Comparison of ENCODE assay signal across 8 cellular contexts in genomic region chr22:46773074-46773473, GRCh38. TPM values are rescaled to one million over a fixed set of nuclear protein-coding genes. Genes with fewer than 3 reads are reported as not detected.
DNase-seq lines count a peak whose midpoint lies in the region; TF ChIP-seq lines count a peak whose summit lies in the region.

No MANE protein-coding gene starts in this region.

- 0 out of 2 replicates have a peak, but pooled peaks cover 3% of the 10 kb centered on the region for H4K20me1 ChIP-seq in Karpas-422 (ENCODE audit: insufficient read depth, low read depth, low read length)

- H3K4me3 Mint-ChIP-seq in T-helper 2 cell treated with Interferon-gamma antibody and Interleukin-4, amounts not matched to agents 5 μg/mL and 100 μg/mL, for 36 hours = peak overlapping the region; percentile 33

- DNase-seq in T-helper 2 cell treated with Interferon-gamma antibody and Interleukin-4, amounts not matched to agents 5 μg/mL and 100 μg/mL, for 36 hours (ENCODE audit: low spot score) = no peak
- no peak for DNase-seq in T-helper 2 cell
- no peak for DNase-seq in Karpas-422
- DNase-seq in colonic mucosa = no peak
- no peak for DNase-seq in HCEC 1CT
- no peak for DNase-seq in coronary artery (ENCODE audit: low spot score)
- DNase-seq in NCI-H1930 (lab: John Stamatoyannopoulos, UW) = no peak

- peaks cover 69% of the 10 kb centered on the region for H3K79me2 ChIP-seq in Karpas-422 (ENCODE audit: low read length)

- H3K9me3 Mint-ChIP-seq in T-helper 2 cell treated with Interferon-gamma antibody and Interleukin-4, amounts not matched to agents 5 μg/mL and 100 μg/mL, for 36 hours = no peaks in the 10 kb centered on the region

- H2AFZ ChIP-seq in Karpas-422 (ENCODE audit: low read length) = no peak overlapping the region

- intact Hi-C loops in colonic mucosa (cut with DNase I) = no loop called here

- H3K4me1 ChIP-seq in Karpas-422 (ENCODE audit: low read length) = peaks cover 86% of the 10 kb centered on the region
- peaks cover 27% of the 10 kb centered on the region for H3K4me1 ChIP-seq in colonic mucosa
- H3K4me1 ChIP-seq in skeletal muscle tissue (ENCODE audit: control insufficient read depth in 3 of 3, insufficient read depth in 3 of 3, low read length in 3 of 3) = peaks cover 51 to 77% (median 60%) of the 10 kb centered on the region in 3 donors

- peak overlapping the region; percentile 70 for H3K27ac Mint-ChIP-seq in T-helper 2 cell treated with Interferon-gamma antibody and Interleukin-4, amounts not matched to agents 5 μg/mL and 100 μg/mL, for 36 hours

- peak overlapping the region; percentile 81 for H3K4me2 ChIP-seq in Karpas-422 (ENCODE audit: low read depth, low read length, poor library complexity, severe bottlenecking)

- peak overlapping the region; percentile 76 for H3K9ac ChIP-seq in Karpas-422 (ENCODE audit: low read length)
- no peak overlapping the region for H3K9ac ChIP-seq in colonic mucosa (ENCODE audit: low read depth in 2 of 2, low read length in 2 of 2)
- H3K9ac ChIP-seq in skeletal muscle tissue (ENCODE audit: low read depth in 1 of 3, low read length in 3 of 3) = no peak overlapping the region

- no peaks in the 10 kb centered on the region for H3K9me3 ChIP-seq in Karpas-422 (ENCODE audit: low read length)
- no peaks in the 10 kb centered on the region for H3K9me3 ChIP-seq in colonic mucosa
- H3K9me3 ChIP-seq in skeletal muscle tissue (ENCODE audit: control insufficient read depth in 3 of 3, low read length in 3 of 3) = no peaks in the 10 kb centered on the region

- H3K4me1 Mint-ChIP-seq in T-helper 2 cell treated with Interferon-gamma antibody and Interleukin-4, amounts not matched to agents 5 μg/mL and 100 μg/mL, for 36 hours (ENCODE audit: low read depth) = peaks cover 50% of the 10 kb centered on the region

- no peak for TF ChIP-seq CTCF in colonic mucosa (IDR thresholded peaks at IDR 0.05)
- TF ChIP-seq CTCF in coronary artery (IDR thresholded peaks at IDR 0.05) = no peak

- H3K9me2 ChIP-seq in Karpas-422 (replicated peaks; ENCODE audit: insufficient read depth, low read length) = no peaks in the 10 kb centered on the region

- H3K4me3 ChIP-seq in Karpas-422 (ENCODE audit: low read length) = peak overlapping the region; percentile 68; the same call in 1 of the 2 replicates
- H3K4me3 ChIP-seq in colonic mucosa = no peak overlapping the region
- no peak overlapping the region for H3K4me3 ChIP-seq in skeletal muscle tissue (ENCODE audit: low read length in 3 of 3)
- H3K4me3 ChIP-seq in coronary artery = no peak overlapping the region

- no peaks in the 10 kb centered on the region for H3K27me3 Mint-ChIP-seq in T-helper 2 cell treated with Interferon-gamma antibody and Interleukin-4, amounts not matched to agents 5 μg/mL and 100 μg/mL, for 36 hours (ENCODE audit: low read depth)

- H3K36me3 ChIP-seq in Karpas-422 (ENCODE audit: insufficient read depth, low read length) (peaks cover 8% of the 10 kb centered on the region), colonic mucosa (no peaks in the 10 kb centered on the region), skeletal muscle tissue (ENCODE audit: control insufficient read depth in 3 of 3, insufficient read depth in 3 of 3, low read length in 3 of 3) (peaks cover 0 to 2% (median 0%) of the 10 kb centered on the region in 3 donors)

- H3K36me3 Mint-ChIP-seq in T-helper 2 cell treated with Interferon-gamma antibody and Interleukin-4, amounts not matched to agents 5 μg/mL and 100 μg/mL, for 36 hours (ENCODE audit: low read depth) = peaks cover 10% of the 10 kb centered on the region

- H3K27me3 ChIP-seq in Karpas-422 (ENCODE audit: low read length) (no peaks in the 10 kb centered on the region), colonic mucosa (no peaks in the 10 kb centered on the region), skeletal muscle tissue (ENCODE audit: control insufficient read depth in 3 of 3, insufficient read depth in 3 of 3, low read length in 3 of 3) (no peaks in the 10 kb centered on the region)

- H3K27ac ChIP-seq in Karpas-422 (ENCODE audit: low read length) = peak overlapping the region; percentile 99
- H3K27ac ChIP-seq in colonic mucosa = peak overlapping the region; percentile 57
- peak overlapping the region; percentile 73 for H3K27ac ChIP-seq in skeletal muscle tissue (ENCODE audit: low read depth, low read length)
- peak overlapping the region in 1 of 2 donors; percentile 75 for H3K27ac ChIP-seq in coronary artery

RNA-seq across cellular contexts. Expression of gene TBC1D22A, which starts 10.6 kb away (rescaled TPM):
- 27.7 and 39.2 TPM in 2 replicates for total RNA-seq in Karpas-422 (2014; rRNA removed; shearing (Covaris generic); ENCODE audit: low replicate concordance)
- total RNA-seq in colonic mucosa (10 to 100 TPM; 34.2 to 36.4 TPM), skeletal muscle tissue (6.8 TPM)

RNA-seq across cellular contexts. Expression of gene CERK, which starts 35.0 kb away (rescaled TPM):
- total RNA-seq in Karpas-422 (2014; rRNA removed; shearing (Covaris generic); ENCODE audit: low replicate concordance) = 53.8 and 79.0 TPM in 2 replicates
- total RNA-seq in colonic mucosa (10 to 100 TPM; 24.7 to 46.6 TPM), skeletal muscle tissue (18.3 TPM)
